Comparison of ENCODE assay signal across 9 cellular contexts in genomic region chr7:142739927-142740492, GRCh38. TPM values are rescaled to one million over a fixed set of nuclear protein-coding genes. Genes with fewer than 3 reads are reported as not detected.
DNase-seq lines count a peak whose midpoint lies in the region; ATAC-seq and TF ChIP-seq lines count a peak whose summit lies in the region.
"Had no signal": no experiment of that assay in that cellular context is flagged by ENCODE, and none has a peak within 500 bp of the region (broad histone marks: within the 10 kb centered on the region; RNA-seq: fewer than 3 reads in every experiment).

No MANE protein-coding gene starts in this region.

- no peaks in the 10 kb centered on the region for H3K9me3 Mint-ChIP-seq in CD8-positive, alpha-beta T cell
- no peaks in the 10 kb centered on the region for H3K9me3 Mint-ChIP-seq in activated CD8-positive, alpha-beta T cell treated with anti-CD3 and anti-CD28 coated beads for 36 hours

- H3K27ac ChIP-seq in CD8-positive, alpha-beta T cell (ENCODE audit: low read depth, low read length), result no peak overlapping the region
- H3K27ac ChIP-seq: SK-N-MC had no signal

- CTCF ChIA-PET in CD8-positive, alpha-beta T cell (lab: Charles Lee), result interaction anchor here (1.1 kb wide), 1 partner anchor 42 kb away, joined by 3 read pairs; no protein-coding TSS in a partner anchor
- CTCF ChIA-PET in activated CD8-positive, alpha-beta T cell treated with anti-CD3 and anti-CD28 coated beads for 36 hours (lab: Charles Lee), result interaction anchor here (1.5 kb wide), 1 partner anchor 152 kb away, joined by 4 read pairs; no protein-coding TSS in a partner anchor

- intact Hi-C loops in CD8-positive, alpha-beta T cell (cut with DNase I, micrococcal nuclease), result no loop called here
- intact Hi-C loops in activated CD8-positive, alpha-beta T cell treated with anti-CD3 and anti-CD28 coated beads for 36 hours (cut with micrococcal nuclease), result no loop called here

- POLR2A ChIA-PET in CD8-positive, alpha-beta T cell (lab: Charles Lee), result no interaction called here
- POLR2A ChIA-PET in activated CD8-positive, alpha-beta T cell treated with anti-CD3 and anti-CD28 coated beads for 36 hours (lab: Charles Lee), result no interaction called here

- no peaks in the 10 kb centered on the region for H3K9me3 ChIP-seq in CD8-positive, alpha-beta T cell (ENCODE audit: low read length)

- no peaks in the 10 kb centered on the region for H3K4me1 ChIP-seq in CD8-positive, alpha-beta T cell (ENCODE audit: insufficient read depth, low read length)

- H3K27me3 ChIP-seq in CD8-positive, alpha-beta T cell (ENCODE audit: insufficient read depth, low read length), result no peaks in the 10 kb centered on the region

- peak overlapping the region; percentile 61 for H3K4me3 Mint-ChIP-seq in CD8-positive, alpha-beta T cell
- peak overlapping the region; percentile 43 for H3K4me3 Mint-ChIP-seq in activated CD8-positive, alpha-beta T cell treated with anti-CD3 and anti-CD28 coated beads for 36 hours

- H3K36me3 Mint-ChIP-seq in CD8-positive, alpha-beta T cell, result no peaks in the 10 kb centered on the region
- no peaks in the 10 kb centered on the region for H3K36me3 Mint-ChIP-seq in activated CD8-positive, alpha-beta T cell treated with anti-CD3 and anti-CD28 coated beads for 36 hours (ENCODE audit: low read depth)

- peaks cover 10% of the 10 kb centered on the region for H3K4me1 Mint-ChIP-seq in CD8-positive, alpha-beta T cell (ENCODE audit: low read depth)
- H3K4me1 Mint-ChIP-seq in activated CD8-positive, alpha-beta T cell treated with anti-CD3 and anti-CD28 coated beads for 36 hours (ENCODE audit: low read depth), result peaks cover 10% of the 10 kb centered on the region

- no peak for DNase-seq in CD8-positive, alpha-beta T cell
- DNase-seq in activated CD8-positive, alpha-beta T cell treated with anti-CD3 and anti-CD28 coated beads for 36 hours, result no peak
- no peak for DNase-seq in kidney glomerular epithelial cell (lab: John Stamatoyannopoulos, UW)
- DNase-seq in NCI-H1417 (lab: John Stamatoyannopoulos, UW), result no peak
- DNase-seq in DMS114 treated with DMSO at 0.1 percent for 48 hours (lab: John Stamatoyannopoulos, UW; ENCODE audit: unreplicated experiment), result no peak
- no peak for DNase-seq in LoVo (ENCODE audit: low spot score)

- H3K27ac Mint-ChIP-seq in CD8-positive, alpha-beta T cell, result peak overlapping the region; percentile 57
- H3K27ac Mint-ChIP-seq in activated CD8-positive, alpha-beta T cell treated with anti-CD3 and anti-CD28 coated beads for 36 hours, result peak overlapping the region; percentile 16

- no peaks in the 10 kb centered on the region for H3K36me3 ChIP-seq in CD8-positive, alpha-beta T cell (ENCODE audit: insufficient read depth, low read length)

- peak; percentile 61 for ATAC-seq in CD8-positive, alpha-beta T cell
- ATAC-seq in GM19035 (IDR thresholded peaks at IDR 0.05; ENCODE audit: unreplicated experiment) (peak; percentile 86), HG03039 (IDR thresholded peaks at IDR 0.05; ENCODE audit: unreplicated experiment) (peak; percentile 91)
- peak; percentile 47 for ATAC-seq in activated CD8-positive, alpha-beta T cell treated with anti-CD3 and anti-CD28 coated beads for 36 hours

- H3K4me3 ChIP-seq in CD8-positive, alpha-beta T cell (ENCODE audit: low read depth, low read length), result no peak overlapping the region
- H3K4me3 ChIP-seq: SK-N-MC had no signal

- H3K27me3 Mint-ChIP-seq in CD8-positive, alpha-beta T cell (ENCODE audit: low read depth), result no peaks in the 10 kb centered on the region
- no peaks in the 10 kb centered on the region for H3K27me3 Mint-ChIP-seq in activated CD8-positive, alpha-beta T cell treated with anti-CD3 and anti-CD28 coated beads for 36 hours

- TF ChIP-seq CTCF in CD8-positive, alpha-beta T cell (IDR thresholded peaks at IDR 0.05), result no peak
- no peak for TF ChIP-seq CTCF in activated CD8-positive, alpha-beta T cell treated with anti-CD3 and anti-CD28 coated beads for 36 hours (IDR thresholded peaks at IDR 0.05)

RNA-seq across cellular contexts. Expression of gene PRSS1, which starts 9.3 kb away (rescaled TPM):
- total RNA-seq in CD8-positive, alpha-beta T cell, result not detected
- total RNA-seq in activated CD8-positive, alpha-beta T cell treated with anti-CD3 and anti-CD28 coated beads for 36 hours, result not detected

RNA-seq across cellular contexts. Expression of gene PRSS2, which starts 30.8 kb away (rescaled TPM):
- not detected for total RNA-seq in CD8-positive, alpha-beta T cell
- total RNA-seq in activated CD8-positive, alpha-beta T cell treated with anti-CD3 and anti-CD28 coated beads for 36 hours, result not detected
